ENCODE assay signal across 15 cellular contexts in the genomic region with DNA sequence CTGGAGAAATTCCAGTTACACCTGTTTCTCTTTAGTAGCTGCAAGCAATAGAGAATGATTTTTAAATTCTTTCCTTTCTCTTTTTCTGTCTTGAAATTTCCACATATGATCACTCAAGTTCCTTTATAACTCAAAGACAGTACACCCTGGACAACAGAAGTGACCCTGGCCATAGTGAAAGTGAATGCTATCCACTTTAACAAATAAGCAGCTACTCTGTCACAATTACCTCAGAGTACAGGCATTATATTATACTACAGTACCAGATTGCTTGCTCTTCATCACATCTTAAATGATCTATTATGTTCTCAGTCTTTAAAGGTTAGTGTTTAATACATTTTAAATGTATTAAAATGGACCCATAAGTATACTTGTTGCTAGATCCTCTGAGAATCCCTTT.
"Had no signal": no experiment of that assay in that cellular context is flagged by ENCODE, and none has a peak within 500 bp of the region (broad histone marks: within the 10 kb centered on the region; RNA-seq: fewer than 3 reads in every experiment).

No MANE protein-coding gene starts in this region.

- DNase-seq: activated CD4-positive, alpha-beta memory T cell treated with anti-CD3 and anti-CD28 coated beads, Interleukin-2, amount 10 ng/mL, durations not matched to agents 7 days and 5 days; activated CD4-positive, alpha-beta T cell treated with anti-CD3 and anti-CD28 coated beads for 36 hours; activated naive CD4-positive, alpha-beta T cell; aorta; esophagus squamous epithelium; foreskin fibroblast; glutamatergic neuron; nephron progenitor cell; sigmoid colon; stimulated activated CD4-positive, alpha-beta T cell treated with anti-CD3 and anti-CD28 coated beads, Interleukin-2, amount 100 ng/mL, for 24 hours; stimulated activated naive CD4-positive, alpha-beta T cell treated with Interleukin-2 at 50 U/mL for 16 hours; upper lobe of right lung had no signal

- H3K27ac ChIP-seq: breast epithelium, esophagus squamous epithelium, sigmoid colon, suprapubic skin, upper lobe of right lung, VCaP had no signal

- H3K9me3 ChIP-seq: breast epithelium, esophagus squamous epithelium, sigmoid colon, suprapubic skin, upper lobe of right lung had no signal

- H3K4me1 Mint-ChIP-seq: nephron progenitor cell had no signal

- H3K27ac Mint-ChIP-seq: activated CD4-positive, alpha-beta memory T cell treated with anti-CD3 and anti-CD28 coated beads, Interleukin-2, amount 10 ng/mL, durations not matched to agents 7 days and 5 days; activated CD4-positive, alpha-beta T cell treated with anti-CD3 and anti-CD28 coated beads for 36 hours; nephron progenitor cell had no signal

- H3K27me3 ChIP-seq: breast epithelium, esophagus squamous epithelium, sigmoid colon, suprapubic skin, upper lobe of right lung had no signal

- ATAC-seq: upper lobe of right lung had no signal

- H3K27me3 Mint-ChIP-seq: activated CD4-positive, alpha-beta memory T cell treated with anti-CD3 and anti-CD28 coated beads, Interleukin-2, amount 10 ng/mL, durations not matched to agents 7 days and 5 days; activated CD4-positive, alpha-beta T cell treated with anti-CD3 and anti-CD28 coated beads for 36 hours had no signal

- H3K9me3 Mint-ChIP-seq: activated CD4-positive, alpha-beta memory T cell treated with anti-CD3 and anti-CD28 coated beads, Interleukin-2, amount 10 ng/mL, durations not matched to agents 7 days and 5 days; nephron progenitor cell had no signal

- H3K4me3 Mint-ChIP-seq: activated CD4-positive, alpha-beta memory T cell treated with anti-CD3 and anti-CD28 coated beads, Interleukin-2, amount 10 ng/mL, durations not matched to agents 7 days and 5 days; activated CD4-positive, alpha-beta T cell treated with anti-CD3 and anti-CD28 coated beads for 36 hours; nephron progenitor cell had no signal
